In the genomic region with DNA sequence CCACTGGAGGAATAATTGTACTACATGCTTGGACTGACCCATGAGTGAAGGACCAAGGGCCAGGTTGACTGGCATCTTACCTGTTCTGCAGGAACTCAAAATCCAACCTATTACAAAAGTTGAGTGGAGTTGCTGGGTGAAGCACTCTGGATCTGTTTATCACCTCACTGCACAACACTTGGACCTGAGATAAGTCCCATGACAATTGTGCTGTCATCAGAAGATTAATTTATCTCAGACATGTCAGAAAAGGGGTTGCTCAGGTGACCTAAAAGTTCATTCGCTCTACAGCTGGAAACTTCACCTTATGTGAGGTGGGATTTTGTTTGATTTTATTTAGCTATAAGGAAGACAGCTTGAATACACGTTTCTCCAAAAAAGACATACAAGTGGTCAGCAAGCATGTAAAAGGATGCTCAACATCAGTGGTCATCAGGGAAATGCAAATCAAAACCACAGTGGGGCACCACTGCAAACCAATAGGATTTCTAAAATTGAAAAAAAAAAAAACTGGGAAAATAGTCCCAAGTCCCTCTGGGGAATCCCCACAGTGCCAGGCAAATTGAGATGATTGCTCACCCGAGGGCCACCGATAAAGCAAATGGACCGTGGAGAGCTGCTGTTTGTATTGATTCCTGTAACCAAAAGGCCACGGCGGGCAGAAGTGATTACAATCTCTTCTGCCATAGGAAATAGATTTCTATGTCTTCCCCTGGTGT, we compare ENCODE assay signal across 1 cellular context.
TF ChIP-seq lines count a peak whose summit lies in the region.

No MANE protein-coding gene starts in this region.

TF ChIP-seq in K562, 482 proteins besides CTCF, POLR2A, EP300 and RAD21 (continued from another document):
- no peak for TF ChIP-seq JUND (IDR thresholded peaks at IDR 0.05; ENCODE audit: borderline replicate concordance, low read depth, low read length)
- TF ChIP-seq JUND (tag; IDR thresholded peaks at IDR 0.05; ENCODE audit: borderline replicate concordance, low read depth, low read length) = peak; percentile 37; the same call in 1 of the 3 replicates
